8 cellular contexts compared by ENCODE assay signal in the genomic region with DNA sequence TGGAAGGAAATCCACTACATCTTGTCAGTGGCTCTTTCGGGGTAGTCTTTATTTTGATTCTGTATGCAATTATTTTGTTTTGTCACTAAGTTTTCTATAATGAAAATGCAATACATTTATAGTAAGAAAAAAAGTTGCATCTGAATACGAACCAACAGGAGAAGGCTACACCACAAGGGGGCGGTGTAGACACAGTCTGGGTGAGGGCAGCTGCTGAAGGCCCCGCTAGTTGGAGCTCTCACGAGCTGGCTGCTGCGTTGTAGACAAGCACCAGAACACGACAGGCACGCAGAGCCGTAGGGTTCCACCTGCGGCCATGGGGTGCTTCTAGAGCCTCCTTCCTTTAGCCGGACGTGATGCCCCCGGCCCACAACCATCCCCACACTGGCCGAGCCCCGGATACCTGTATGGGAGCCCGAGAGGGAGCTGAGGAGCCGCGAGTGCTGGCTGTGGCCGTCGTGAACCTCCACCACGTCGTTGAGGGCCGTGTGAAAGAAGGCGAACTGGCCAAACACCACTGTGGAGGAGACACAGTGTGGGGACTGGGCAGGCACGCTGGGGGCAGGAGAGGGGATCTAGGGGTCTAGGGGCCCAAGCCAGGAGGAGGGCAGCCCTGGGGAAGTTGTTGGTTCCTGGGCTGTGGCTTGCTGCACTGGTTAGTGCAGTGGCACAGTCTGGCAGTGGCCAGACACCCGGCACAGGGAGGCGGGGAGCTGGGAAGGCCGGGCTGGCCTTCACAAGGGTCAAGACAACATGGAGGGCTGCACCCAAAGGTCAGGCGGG.
DNase-seq lines count a peak whose midpoint lies in the region; ATAC-seq and TF ChIP-seq lines count a peak whose summit lies in the region.

No MANE protein-coding gene starts in this region.

- no peaks in the 10 kb centered on the region for H3K4me1 ChIP-seq in right lobe of liver

- ATAC-seq in HG03354 (IDR thresholded peaks at IDR 0.05; ENCODE audit: poor library complexity, severe bottlenecking, unreplicated experiment) (peak; percentile 68), right lobe of liver (peak; percentile 95 to 99 (median 97)), HG03378 (IDR thresholded peaks at IDR 0.05; ENCODE audit: unreplicated experiment) (no peak)

- H3K4me1 Mint-ChIP-seq in activated CD4-positive, alpha-beta T cell treated with anti-CD3 and anti-CD28 coated beads, Interleukin-2, amount 10 ng/mL, durations not matched to agents 7 days and 5 days: no peaks in the 10 kb centered on the region

- WGBS in right lobe of liver (ENCODE audit: insufficient coverage, low coverage, low lambda C conversion rate, missing lambda C conversion rate): 18% methylated on average over 18 of the region's 29 CpGs

- H3K36me3 Mint-ChIP-seq in activated CD4-positive, alpha-beta T cell treated with anti-CD3 and anti-CD28 coated beads, Interleukin-2, amount 10 ng/mL, durations not matched to agents 7 days and 5 days (ENCODE audit: low read depth): no peaks in the 10 kb centered on the region

- no peak overlapping the region for H3K27ac ChIP-seq in right lobe of liver

- H3K36me3 ChIP-seq in right lobe of liver: no peaks in the 10 kb centered on the region

- POLR2A ChIA-PET in activated CD4-positive, alpha-beta T cell treated with anti-CD3 and anti-CD28 coated beads, Interleukin-2, amount 10 ng/mL, durations not matched to agents 7 days and 5 days (lab: Charles Lee): no interaction called here

- no peaks in the 10 kb centered on the region for H3K9me3 Mint-ChIP-seq in activated CD4-positive, alpha-beta T cell treated with anti-CD3 and anti-CD28 coated beads, Interleukin-2, amount 10 ng/mL, durations not matched to agents 7 days and 5 days

- TF ChIP-seq CTCF in right lobe of liver (IDR thresholded peaks at IDR 0.05): peak; percentile 68 to 100 (median 98)

- H3K9me3 ChIP-seq in right lobe of liver: peaks cover 0 to 2% (median 0%) of the 10 kb centered on the region in 4 donors

- no peak overlapping the region for H3K27ac Mint-ChIP-seq in activated CD4-positive, alpha-beta T cell treated with anti-CD3 and anti-CD28 coated beads, Interleukin-2, amount 10 ng/mL, durations not matched to agents 7 days and 5 days

- no peak overlapping the region for H3K4me3 Mint-ChIP-seq in activated CD4-positive, alpha-beta T cell treated with anti-CD3 and anti-CD28 coated beads, Interleukin-2, amount 10 ng/mL, durations not matched to agents 7 days and 5 days

- no peak for TF ChIP-seq POLR2A in right lobe of liver (IDR thresholded peaks at IDR 0.05)

- intact Hi-C loops in right lobe of liver (cut with DNase I): no loop called here

- H3K27me3 Mint-ChIP-seq in activated CD4-positive, alpha-beta T cell treated with anti-CD3 and anti-CD28 coated beads, Interleukin-2, amount 10 ng/mL, durations not matched to agents 7 days and 5 days: peaks cover 35% of the 10 kb centered on the region

- DNase-seq in EL (peak; percentile 73), NCI-H69 (lab: John Stamatoyannopoulos, UW) (peak; percentile 78), dedifferentiated amniotic fluid mesenchymal stem cell (ENCODE audit: extremely low spot score) (peak; percentile 73), right lobe of liver (peak; percentile 87 to 89 (median 89))
- peak; percentile 92 for DNase-seq in activated CD4-positive, alpha-beta T cell treated with anti-CD3 and anti-CD28 coated beads, Interleukin-2, amount 10 ng/mL, durations not matched to agents 7 days and 5 days
- peak; percentile 72 to 85 (median 80) for DNase-seq in stimulated activated CD4-positive, alpha-beta T cell treated with anti-CD3 and anti-CD28 coated beads, TNF-alpha, amount 100 ng/mL, for 24 hours (ENCODE audit: low read depth in 3 of 3)

- CTCF ChIA-PET in activated CD4-positive, alpha-beta T cell treated with anti-CD3 and anti-CD28 coated beads, Interleukin-2, amount 10 ng/mL, durations not matched to agents 7 days and 5 days (lab: Charles Lee): interaction anchor here (0.6 to 1.9 kb wide), 5 partner anchors 13 to 1109 kb away, joined by 3 to 5 read pairs (median 4); no protein-coding TSS in a partner anchor

- no peak overlapping the region for H3K4me3 ChIP-seq in right lobe of liver

- H3K27me3 ChIP-seq in right lobe of liver: no peaks in the 10 kb centered on the region
